In the genomic region with DNA sequence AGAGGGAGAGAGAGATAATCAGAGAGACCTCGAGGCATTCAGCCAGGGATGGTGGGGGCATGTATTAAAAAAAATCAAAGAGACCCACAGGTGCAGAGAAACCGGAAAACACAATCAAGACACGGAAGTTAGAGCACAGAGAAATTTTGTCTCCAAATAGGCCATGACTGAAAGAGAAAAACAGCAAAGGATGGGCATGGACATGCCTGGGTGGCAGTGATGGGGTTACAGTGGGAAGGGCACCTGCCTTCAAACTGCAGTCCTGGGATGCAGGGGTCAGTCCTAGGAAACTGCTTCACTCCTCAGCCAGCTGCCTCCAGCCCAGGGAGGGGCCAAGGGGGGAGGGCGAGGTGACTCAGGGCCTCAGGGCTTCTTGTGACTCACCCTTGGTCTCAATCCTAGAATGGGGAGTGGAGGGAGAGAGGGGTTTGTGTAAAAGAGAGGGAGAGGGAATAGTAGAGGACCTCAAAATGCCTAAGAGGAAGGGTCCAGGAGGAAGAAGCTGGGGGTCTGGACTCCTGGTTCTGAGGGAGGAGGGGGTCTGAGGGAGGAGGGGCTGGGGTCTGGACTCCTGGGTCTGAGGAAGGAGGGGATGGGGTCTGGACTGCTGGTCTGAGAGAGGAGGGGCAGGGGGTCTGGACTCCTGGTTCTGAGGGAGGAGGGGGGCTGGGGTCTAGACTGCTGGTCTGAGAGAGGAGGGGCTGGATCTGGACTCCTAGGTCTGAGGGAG, we compare ENCODE assay signal across 8 cellular contexts.
A peak's percentile ranks its signal among the peaks of the same experiment; 100 is the strongest.
DNase-seq lines count a peak whose midpoint lies in the region; TF ChIP-seq lines count a peak whose summit lies in the region.

No MANE protein-coding gene starts in this region.

- H3K4me3 ChIP-seq in foreskin fibroblast (ENCODE audit: low read depth in 1 of 2, low read length in 2 of 2) = no peak overlapping the region

- DNase-seq in ELF-1 (ENCODE audit: low read depth, low spot score) (peak; percentile 59), NCI-H226 (peak; percentile 81), foreskin fibroblast (peak; percentile 77 to 95), NCI-H345 treated with DMSO at 0.1 percent for 48 hours (lab: John Stamatoyannopoulos, UW; ENCODE audit: unreplicated experiment) (no peak), NK-92 (lab: John Stamatoyannopoulos, UW; ENCODE audit: unreplicated experiment) (no peak), NCI-H1105 (lab: John Stamatoyannopoulos, UW) (no peak)
- DNase-seq in activated T-cell treated with anti-CD3 and anti-CD28 coated beads, Interleukin-2, amount 50 U/mL, for 1 hour = peak; percentile 68
- DNase-seq in stimulated activated CD8-positive, alpha-beta memory T cell treated with anti-CD3 and anti-CD28 coated beads, Interleukin-12 subunit alpha, Interleukin-12 subunit beta, amount 100 ng/mL, for 1 hour (ENCODE audit: low read depth) = peak; percentile 42

- no peak for TF ChIP-seq CTCF in foreskin fibroblast (IDR thresholded peaks at IDR 0.05; ENCODE audit: low read depth, low read length)

Comparison
In these comparisons a context has a peak if more than half of its experiments do, and no peak if none do; other contexts are left out.
1. DNase-seq: peak in ELF-1 (single experiment), NCI-H226 (single experiment), activated T-cell treated with anti-CD3 and anti-CD28 coated beads, Interleukin-2, amount 50 U/mL, for 1 hour (single experiment), foreskin fibroblast (2 of 2) and stimulated activated CD8-positive, alpha-beta memory T cell treated with anti-CD3 and anti-CD28 coated beads, Interleukin-12 subunit alpha, Interleukin-12 subunit beta, amount 100 ng/mL, for 1 hour (single experiment); none in NCI-H345 treated with DMSO at 0.1 percent for 48 hours (single experiment), NK-92 (single experiment) and NCI-H1105 (single experiment).